Comparison of ENCODE assay signal across 29 cellular contexts in the genomic region with DNA sequence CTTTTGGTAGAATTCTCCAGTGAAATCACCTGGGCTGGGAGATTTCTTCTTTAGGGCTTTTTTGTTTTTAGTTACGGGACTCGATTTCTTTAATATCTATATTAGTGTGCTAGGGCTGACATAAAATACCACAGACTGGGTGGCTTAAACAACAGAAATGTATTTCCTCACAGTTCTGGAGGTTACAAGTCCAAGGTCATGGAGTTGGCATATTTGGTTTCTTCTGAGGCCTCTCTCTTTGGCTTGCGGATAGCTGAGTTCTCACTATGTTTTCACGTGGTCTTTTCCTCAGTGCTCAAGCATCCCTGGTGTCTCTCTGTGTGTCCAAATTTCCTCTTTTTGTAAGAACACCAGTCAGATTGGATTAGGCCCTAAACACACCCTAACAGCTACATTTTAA.
DNase-seq lines count a peak whose midpoint lies in the region; ATAC-seq, FAIRE-seq and TF ChIP-seq lines count a peak whose summit lies in the region.
"Had no signal": no experiment of that assay in that cellular context is flagged by ENCODE, and none has a peak within 500 bp of the region (broad histone marks: within the 10 kb centered on the region; RNA-seq: fewer than 3 reads in every experiment).

No MANE protein-coding gene starts in this region.

- H3K79me2 ChIP-seq in HepG2 (ENCODE audit: insufficient read depth, low read length) = no peaks in the 10 kb centered on the region

- H3K4me1 ChIP-seq in HepG2 (ENCODE audit: insufficient read depth, low read length) = peaks cover 11% of the 10 kb centered on the region
- H3K4me1 ChIP-seq in right lobe of liver = no peaks in the 10 kb centered on the region
- H3K4me1 ChIP-seq: A549, BE2C, BLaER1, Caco-2 had no signal

- no peak; the same call in 1 of the 3 replicates for ATAC-seq in HepG2
- ATAC-seq in right lobe of liver = no peak
- ATAC-seq: A549; CD8-positive, alpha-beta T cell had no signal

- DNase-seq in HepG2 (ENCODE audit: low spot score) (peak; percentile 53), right lobe of liver (no peak), MV-4-11 (lab: John Stamatoyannopoulos, UW) (peak; percentile 16), A172 (ENCODE audit: low spot score) (no peak)
- DNase-seq: 8988T; ACHN; AML-193; BE2C; C1 segment of cervical spinal cord; Caco-2; Calu3; CD4-positive, alpha-beta memory T cell; CD4-positive, alpha-beta T cell; CD4-positive, CD25-positive, alpha-beta regulatory T cell; CD8-positive, alpha-beta memory T cell; CD8-positive, alpha-beta T cell; COR-L47; DMS 273 treated with DMSO at 0.1 percent for 48 hours; DMS153; DMS53; DMS79; DMS79 treated with DMSO at 0.1 percent for 48 hours; DND-41; EL had no signal

- TF ChIP-seq CTCF in HepG2 (CRISPR knock-in tag; IDR thresholded peaks at IDR 0.05) = no peak
- TF ChIP-seq CTCF in right lobe of liver (IDR thresholded peaks at IDR 0.05) = no peak

- H3K27me3 ChIP-seq in HepG2 (ENCODE audit: control insufficient read depth in 1 of 2, insufficient read depth in 2 of 2, low read length in 2 of 2) = no peaks in the 10 kb centered on the region
- H3K27me3 ChIP-seq in right lobe of liver = no peaks in the 10 kb centered on the region
- H3K27me3 ChIP-seq: BE2C; BLaER1; BLaER1 treated with 17β-estradiol and CSF1 and Interleukin-3, amounts not matched to agents 10 nM and 100 nM had no signal

- intact Hi-C loops in HepG2 (cut with micrococcal nuclease; ENCODE audit: unreplicated experiment) = no loop called here
- intact Hi-C loops in right lobe of liver (cut with DNase I) = no loop called here

- H3K36me3 ChIP-seq in HepG2 (replicated peaks in 1 of 2; ENCODE audit: control insufficient read depth in 1 of 2, insufficient read depth in 2 of 2, low read length in 2 of 2) = no peaks in the 10 kb centered on the region
- no peaks in the 10 kb centered on the region for H3K36me3 ChIP-seq in right lobe of liver
- H3K36me3 ChIP-seq: BE2C, BLaER1 had no signal

- H2AFZ ChIP-seq in HepG2 (ENCODE audit: low read length) = no peak overlapping the region

- H3K4me3 ChIP-seq in HepG2 (replicated peaks in 1 of 3; ENCODE audit: insufficient read depth in 1 of 3, low read depth in 2 of 3, low read length in 3 of 3) (no peak overlapping the region), right lobe of liver (no peak overlapping the region)
- H3K4me3 ChIP-seq: A549; BLaER1; BLaER1 treated with 17β-estradiol and CSF1 and Interleukin-3, amounts not matched to agents 10 nM and 100 nM had no signal

- TF ChIP-seq POLR2A in HepG2 (IDR thresholded peaks at IDR 0.05; ENCODE audit: insufficient read depth in 1 of 2, low read depth in 2 of 2, low read length in 2 of 2) = no peak
- no peak for TF ChIP-seq POLR2A in right lobe of liver (IDR thresholded peaks at IDR 0.05)

- no peak for TF ChIP-seq RAD21 in HepG2 (CRISPR knock-in tag; IDR thresholded peaks at IDR 0.05)

- CTCF ChIA-PET in HepG2 (lab: Yijun Ruan, JAX; ENCODE audit: low intra/inter-chr PET ratio, low total read pairs) = no interaction called here

- 45% methylated on average over 4 of the region's 4 CpGs for WGBS in HepG2 (ENCODE audit: low lambda C conversion rate)
- 62% methylated on average over 4 of the region's 4 CpGs for WGBS in right lobe of liver (ENCODE audit: insufficient coverage, low coverage, low lambda C conversion rate, missing lambda C conversion rate)

- TF ChIP-seq EP300 in HepG2 (IDR thresholded peaks at IDR 0.05; ENCODE audit: low read depth in 2 of 2, low read length in 2 of 2) (no peak), HepG2 (CRISPR knock-in tag; IDR thresholded peaks at IDR 0.05; ENCODE audit: borderline replicate concordance) (no peak)

- POLR2A ChIA-PET in HepG2 (lab: Yijun Ruan, JAX) = interaction anchor here (0.9 kb wide), 1 partner anchor 9 kb away, joined by 3 read pairs; no protein-coding TSS in a partner anchor

- H3K9ac ChIP-seq in HepG2 (ENCODE audit: insufficient read depth, low read depth, low read length) = no peak overlapping the region
- H3K9ac ChIP-seq: BLaER1; BLaER1 treated with 17β-estradiol and CSF1 and Interleukin-3, amounts not matched to agents 10 nM and 100 nM had no signal

- no peak overlapping the region for H3K27ac ChIP-seq in HepG2 (ENCODE audit: extremely low read length, insufficient read depth, low read length)
- no peak overlapping the region for H3K27ac ChIP-seq in right lobe of liver
- H3K27ac ChIP-seq: 22Rv1; A549; BLaER1; BLaER1 treated with 17β-estradiol and CSF1 and Interleukin-3, amounts not matched to agents 10 nM and 100 nM; C4-2B had no signal

- in situ Hi-C loops in HepG2 (cut with HindIII; ENCODE audit: extremely low pct_ligation_motif_present, low pct_unique_long_range_greater_than_20kb) = no loop called here

- H3K9me3 ChIP-seq in HepG2 (ENCODE audit: low read length) (peaks cover 9% of the 10 kb centered on the region; the same call in 1 of the 2 replicates), right lobe of liver (no peaks in the 10 kb centered on the region)
- H3K9me3 ChIP-seq: A549, BE2C, BLaER1, Caco-2 had no signal

- H4K20me1 ChIP-seq in HepG2 (ENCODE audit: insufficient read depth, low read length) = no peaks in the 10 kb centered on the region
- H4K20me1 ChIP-seq: BLaER1 had no signal

- no peak for FAIRE-seq in HepG2 (lab: Jason Lieb, UNC)
- FAIRE-seq: A549 had no signal

- no TSS peak for BruUV-seq in HepG2 (replicated peaks; lab: Mats Ljungman, UMichigan)

- no peak overlapping the region for H3K4me2 ChIP-seq in HepG2 (ENCODE audit: low read depth, low read length)
- H3K4me2 ChIP-seq: A549; BLaER1; BLaER1 treated with 17β-estradiol and CSF1 and Interleukin-3, amounts not matched to agents 10 nM and 100 nM had no signal

TF ChIP-seq in HepG2, 621 proteins besides CTCF, POLR2A, EP300 and RAD21 (continues in another document):
- peak; percentile 67 for TF ChIP-seq RARA (CRISPR knock-in tag; IDR thresholded peaks at IDR 0.05)
- TF ChIP-seq, protein P1, sequence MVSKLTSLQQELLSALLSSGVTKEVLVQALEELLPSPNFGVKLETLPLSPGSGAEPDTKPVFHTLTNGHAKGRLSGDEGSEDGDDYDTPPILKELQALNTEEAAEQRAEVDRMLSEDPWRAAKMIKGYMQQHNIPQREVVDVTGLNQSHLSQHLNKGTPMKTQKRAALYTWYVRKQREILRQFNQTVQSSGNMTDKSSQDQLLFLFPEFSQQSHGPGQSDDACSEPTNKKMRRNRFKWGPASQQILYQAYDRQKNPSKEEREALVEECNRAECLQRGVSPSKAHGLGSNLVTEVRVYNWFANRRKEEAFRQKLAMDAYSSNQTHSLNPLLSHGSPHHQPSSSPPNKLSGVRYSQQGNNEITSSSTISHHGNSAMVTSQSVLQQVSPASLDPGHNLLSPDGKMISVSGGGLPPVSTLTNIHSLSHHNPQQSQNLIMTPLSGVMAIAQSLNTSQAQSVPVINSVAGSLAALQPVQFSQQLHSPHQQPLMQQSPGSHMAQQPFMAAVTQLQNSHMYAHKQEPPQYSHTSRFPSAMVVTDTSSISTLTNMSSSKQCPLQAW (CRISPR knock-in tag; IDR thresholded peaks at IDR 0.05) = no peak
- no peak for TF ChIP-seq ZNF383 (CRISPR knock-in tag; IDR thresholded peaks at IDR 0.05; ENCODE audit: borderline replicate concordance)
- no peak for TF ChIP-seq ZKSCAN5 (CRISPR knock-in tag; IDR thresholded peaks at IDR 0.05)
- no peak for TF ChIP-seq ZSCAN9 (CRISPR knock-in tag; IDR thresholded peaks at IDR 0.05; ENCODE audit: borderline replicate concordance)
- no peak for TF ChIP-seq SSRP1 (CRISPR knock-in tag; IDR thresholded peaks at IDR 0.05)
- TF ChIP-seq HNF4A (CRISPR knock-in tag; IDR thresholded peaks at IDR 0.05) = peak; percentile 61
- TF ChIP-seq POGZ (CRISPR knock-in tag; IDR thresholded peaks at IDR 0.05) = no peak
- TF ChIP-seq CEBPB (IDR thresholded peaks at IDR 0.05; ENCODE audit: borderline replicate concordance, low read depth, low read length) = 0 out of 2 replicates have a peak, but pooled peaks have one; percentile 29
- TF ChIP-seq, protein P2, sequence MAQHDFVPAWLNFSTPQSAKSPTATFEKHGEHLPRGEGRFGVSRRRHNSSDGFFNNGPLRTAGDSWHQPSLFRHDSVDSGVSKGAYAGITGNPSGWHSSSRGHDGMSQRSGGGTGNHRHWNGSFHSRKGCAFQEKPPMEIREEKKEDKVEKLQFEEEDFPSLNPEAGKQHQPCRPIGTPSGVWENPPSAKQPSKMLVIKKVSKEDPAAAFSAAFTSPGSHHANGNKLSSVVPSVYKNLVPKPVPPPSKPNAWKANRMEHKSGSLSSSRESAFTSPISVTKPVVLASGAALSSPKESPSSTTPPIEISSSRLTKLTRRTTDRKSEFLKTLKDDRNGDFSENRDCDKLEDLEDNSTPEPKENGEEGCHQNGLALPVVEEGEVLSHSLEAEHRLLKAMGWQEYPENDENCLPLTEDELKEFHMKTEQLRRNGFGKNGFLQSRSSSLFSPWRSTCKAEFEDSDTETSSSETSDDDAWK (CRISPR knock-in tag; IDR thresholded peaks at IDR 0.05) = no peak
- TF ChIP-seq, protein P3, sequence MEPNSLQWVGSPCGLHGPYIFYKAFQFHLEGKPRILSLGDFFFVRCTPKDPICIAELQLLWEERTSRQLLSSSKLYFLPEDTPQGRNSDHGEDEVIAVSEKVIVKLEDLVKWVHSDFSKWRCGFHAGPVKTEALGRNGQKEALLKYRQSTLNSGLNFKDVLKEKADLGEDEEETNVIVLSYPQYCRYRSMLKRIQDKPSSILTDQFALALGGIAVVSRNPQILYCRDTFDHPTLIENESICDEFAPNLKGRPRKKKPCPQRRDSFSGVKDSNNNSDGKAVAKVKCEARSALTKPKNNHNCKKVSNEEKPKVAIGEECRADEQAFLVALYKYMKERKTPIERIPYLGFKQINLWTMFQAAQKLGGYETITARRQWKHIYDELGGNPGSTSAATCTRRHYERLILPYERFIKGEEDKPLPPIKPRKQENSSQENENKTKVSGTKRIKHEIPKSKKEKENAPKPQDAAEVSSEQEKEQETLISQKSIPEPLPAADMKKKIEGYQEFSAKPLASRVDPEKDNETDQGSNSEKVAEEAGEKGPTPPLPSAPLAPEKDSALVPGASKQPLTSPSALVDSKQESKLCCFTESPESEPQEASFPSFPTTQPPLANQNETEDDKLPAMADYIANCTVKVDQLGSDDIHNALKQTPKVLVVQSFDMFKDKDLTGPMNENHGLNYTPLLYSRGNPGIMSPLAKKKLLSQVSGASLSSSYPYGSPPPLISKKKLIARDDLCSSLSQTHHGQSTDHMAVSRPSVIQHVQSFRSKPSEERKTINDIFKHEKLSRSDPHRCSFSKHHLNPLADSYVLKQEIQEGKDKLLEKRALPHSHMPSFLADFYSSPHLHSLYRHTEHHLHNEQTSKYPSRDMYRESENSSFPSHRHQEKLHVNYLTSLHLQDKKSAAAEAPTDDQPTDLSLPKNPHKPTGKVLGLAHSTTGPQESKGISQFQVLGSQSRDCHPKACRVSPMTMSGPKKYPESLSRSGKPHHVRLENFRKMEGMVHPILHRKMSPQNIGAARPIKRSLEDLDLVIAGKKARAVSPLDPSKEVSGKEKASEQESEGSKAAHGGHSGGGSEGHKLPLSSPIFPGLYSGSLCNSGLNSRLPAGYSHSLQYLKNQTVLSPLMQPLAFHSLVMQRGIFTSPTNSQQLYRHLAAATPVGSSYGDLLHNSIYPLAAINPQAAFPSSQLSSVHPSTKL (CRISPR knock-in tag; IDR thresholded peaks at IDR 0.05) = peak; percentile 68
- no peak for TF ChIP-seq SMARCC2 (IDR thresholded peaks at IDR 0.05)
- peak; percentile 44; the same call in 1 of the 2 replicates for TF ChIP-seq GATAD2A (CRISPR knock-in tag; IDR thresholded peaks at IDR 0.05)

Comparison
In these comparisons a context has a peak if more than half of its experiments do, and no peak if none do; other contexts are left out.
1. DNase-seq: peak in HepG2 (single experiment) and MV-4-11 (single experiment); none in right lobe of liver (0 of 3) and A172 (single experiment).